In genomic region chr18:2856499-2856898, GRCh38 we compare ENCODE assay signal across 15 cellular contexts. TPM values are rescaled to one million over a fixed set of nuclear protein-coding genes. Genes with fewer than 3 reads are reported as not detected.
DNase-seq lines count a peak whose midpoint lies in the region; ATAC-seq and TF ChIP-seq lines count a peak whose summit lies in the region.
"Had no signal": no experiment of that assay in that cellular context is flagged by ENCODE, and none has a peak within 500 bp of the region (broad histone marks: within the 10 kb centered on the region; RNA-seq: fewer than 3 reads in every experiment).

No MANE protein-coding gene starts in this region.

- CTCF ChIA-PET in activated CD8-positive, alpha-beta memory T cell treated with anti-CD3 and anti-CD28 coated beads, Interleukin-2, amount 10 ng/mL, durations not matched to agents 7 days and 5 days (lab: Charles Lee): no interaction called here

- intact Hi-C loops in left ventricle myocardium inferior (cut with micrococcal nuclease): no loop called here

- H3K36me3 Mint-ChIP-seq in activated CD8-positive, alpha-beta memory T cell treated with anti-CD3 and anti-CD28 coated beads, Interleukin-2, amount 10 ng/mL, durations not matched to agents 7 days and 5 days: no peaks in the 10 kb centered on the region
- peaks cover 20% of the 10 kb centered on the region for H3K36me3 Mint-ChIP-seq in T-helper 2 cell treated with Interferon-gamma antibody and Interleukin-4, amounts not matched to agents 5 μg/mL and 100 μg/mL, for 36 hours (ENCODE audit: low read depth)
- H3K36me3 Mint-ChIP-seq: activated CD4-positive, alpha-beta memory T cell treated with anti-CD3 and anti-CD28 coated beads for 36 hours had no signal

- H3K36me3 ChIP-seq in left ventricle myocardium inferior (no peaks in the 10 kb centered on the region), subcutaneous abdominal adipose tissue (ENCODE audit: control insufficient read depth in 5 of 5, insufficient read depth in 5 of 5, low read length in 5 of 5) (peaks cover 0 to 6% (median 2%) of the 10 kb centered on the region in 5 donors)

- peak; percentile 23 for DNase-seq in activated CD8-positive, alpha-beta memory T cell treated with anti-CD3 and anti-CD28 coated beads, Interleukin-2, amount 10 ng/mL, durations not matched to agents 7 days and 5 days
- no peak for DNase-seq in activated CD8-positive, alpha-beta memory T cell treated with anti-CD3 and anti-CD28 coated beads for 24 hours
- DNase-seq in T-helper 2 cell treated with Interferon-gamma antibody and Interleukin-4, amounts not matched to agents 5 μg/mL and 100 μg/mL, for 36 hours (ENCODE audit: low spot score): no peak
- DNase-seq in left ventricle myocardium inferior: no peak
- DNase-seq in GM19238 (ENCODE audit: insufficient read length, low spot score): no peak
- DNase-seq: activated CD4-positive, alpha-beta memory T cell treated with anti-CD3 and anti-CD28 coated beads for 36 hours; dermis blood vessel endothelial cell; IMR-90; occipital lobe had no signal

- TF ChIP-seq CTCF in left ventricle myocardium inferior (IDR thresholded peaks at IDR 0.05; ENCODE audit: borderline replicate concordance): no peak

- H3K4me3 ChIP-seq in left ventricle myocardium inferior (no peak overlapping the region), subcutaneous abdominal adipose tissue (ENCODE audit: low read depth in 1 of 5, low read length in 5 of 5) (peak overlapping the region in 1 of 5 donors; percentile 7)
- H3K4me3 ChIP-seq: hepatocyte had no signal

- peak overlapping the region; percentile 87 for H3K27ac ChIP-seq in left ventricle myocardium inferior (replicated peaks)
- H3K27ac ChIP-seq in subcutaneous abdominal adipose tissue (ENCODE audit: low read depth, low read length): peak overlapping the region; percentile 78
- H3K27ac ChIP-seq: C4-2B, hepatocyte had no signal

- H3K9me3 ChIP-seq in left ventricle myocardium inferior (replicated peaks): peaks cover 12% of the 10 kb centered on the region
- no peaks in the 10 kb centered on the region for H3K9me3 ChIP-seq in subcutaneous abdominal adipose tissue (ENCODE audit: control insufficient read depth in 5 of 5, low read length in 5 of 5)

- H3K4me1 Mint-ChIP-seq in activated CD8-positive, alpha-beta memory T cell treated with anti-CD3 and anti-CD28 coated beads, Interleukin-2, amount 10 ng/mL, durations not matched to agents 7 days and 5 days: peaks cover 1% of the 10 kb centered on the region
- peaks cover 19% of the 10 kb centered on the region for H3K4me1 Mint-ChIP-seq in T-helper 2 cell treated with Interferon-gamma antibody and Interleukin-4, amounts not matched to agents 5 μg/mL and 100 μg/mL, for 36 hours (ENCODE audit: low read depth)

- H3K27me3 Mint-ChIP-seq in activated CD8-positive, alpha-beta memory T cell treated with anti-CD3 and anti-CD28 coated beads, Interleukin-2, amount 10 ng/mL, durations not matched to agents 7 days and 5 days: peaks cover 20% of the 10 kb centered on the region
- no peaks in the 10 kb centered on the region for H3K27me3 Mint-ChIP-seq in T-helper 2 cell treated with Interferon-gamma antibody and Interleukin-4, amounts not matched to agents 5 μg/mL and 100 μg/mL, for 36 hours (ENCODE audit: low read depth)

- H3K9me3 Mint-ChIP-seq in activated CD8-positive, alpha-beta memory T cell treated with anti-CD3 and anti-CD28 coated beads, Interleukin-2, amount 10 ng/mL, durations not matched to agents 7 days and 5 days (ENCODE audit: low read depth): no peaks in the 10 kb centered on the region
- peaks cover 11% of the 10 kb centered on the region for H3K9me3 Mint-ChIP-seq in T-helper 2 cell treated with Interferon-gamma antibody and Interleukin-4, amounts not matched to agents 5 μg/mL and 100 μg/mL, for 36 hours

- H3K9ac ChIP-seq in subcutaneous abdominal adipose tissue (ENCODE audit: low read length in 5 of 5): peak overlapping the region in 1 of 5 donors; percentile 24

- H3K4me1 ChIP-seq in left ventricle myocardium inferior: peaks cover 36% of the 10 kb centered on the region
- peaks cover 10 to 46% (median 34%) of the 10 kb centered on the region in 5 donors for H3K4me1 ChIP-seq in subcutaneous abdominal adipose tissue (ENCODE audit: control insufficient read depth in 5 of 5, insufficient read depth in 5 of 5, low read length in 5 of 5)

- no peak overlapping the region for H3K27ac Mint-ChIP-seq in activated CD8-positive, alpha-beta memory T cell treated with anti-CD3 and anti-CD28 coated beads, Interleukin-2, amount 10 ng/mL, durations not matched to agents 7 days and 5 days
- H3K27ac Mint-ChIP-seq in T-helper 2 cell treated with Interferon-gamma antibody and Interleukin-4, amounts not matched to agents 5 μg/mL and 100 μg/mL, for 36 hours: no peak overlapping the region
- H3K27ac Mint-ChIP-seq: activated CD4-positive, alpha-beta memory T cell treated with anti-CD3 and anti-CD28 coated beads for 36 hours had no signal

- H3K27me3 ChIP-seq in left ventricle myocardium inferior (ENCODE audit: low read depth): peaks cover 4% of the 10 kb centered on the region
- H3K27me3 ChIP-seq in subcutaneous abdominal adipose tissue (ENCODE audit: control insufficient read depth in 5 of 5, insufficient read depth in 4 of 5, low read length in 5 of 5): peaks cover 0 to 4% (median 0%) of the 10 kb centered on the region in 5 donors
- H3K27me3 ChIP-seq: hepatocyte had no signal

- no peak overlapping the region for H3K4me3 Mint-ChIP-seq in activated CD8-positive, alpha-beta memory T cell treated with anti-CD3 and anti-CD28 coated beads, Interleukin-2, amount 10 ng/mL, durations not matched to agents 7 days and 5 days
- H3K4me3 Mint-ChIP-seq in T-helper 2 cell treated with Interferon-gamma antibody and Interleukin-4, amounts not matched to agents 5 μg/mL and 100 μg/mL, for 36 hours: peak overlapping the region; percentile 10
- H3K4me3 Mint-ChIP-seq: activated CD4-positive, alpha-beta memory T cell treated with anti-CD3 and anti-CD28 coated beads for 36 hours had no signal

- no peak for ATAC-seq in activated CD8-positive, alpha-beta memory T cell treated with anti-CD3 and anti-CD28 coated beads, Interleukin-2, amount 10 ng/mL, durations not matched to agents 7 days and 5 days
- no peak for ATAC-seq in HG03432 (IDR thresholded peaks at IDR 0.05; ENCODE audit: unreplicated experiment)
- ATAC-seq in HG03342 (IDR thresholded peaks at IDR 0.05; ENCODE audit: unreplicated experiment): no peak
- ATAC-seq: Panc1 had no signal

RNA-seq across cellular contexts. Expression of gene EMILIN2, which starts 9.7 kb away (rescaled TPM):
- total RNA-seq in activated CD8-positive, alpha-beta memory T cell treated with anti-CD3 and anti-CD28 coated beads, Interleukin-2, amount 10 ng/mL, durations not matched to agents 7 days and 5 days: 10 to 100 TPM; 17.3 to 19.0 TPM
- 12.4 TPM for total RNA-seq in left ventricle myocardium inferior
